Comparison of ENCODE assay signal across 18 cellular contexts in the genomic region with DNA sequence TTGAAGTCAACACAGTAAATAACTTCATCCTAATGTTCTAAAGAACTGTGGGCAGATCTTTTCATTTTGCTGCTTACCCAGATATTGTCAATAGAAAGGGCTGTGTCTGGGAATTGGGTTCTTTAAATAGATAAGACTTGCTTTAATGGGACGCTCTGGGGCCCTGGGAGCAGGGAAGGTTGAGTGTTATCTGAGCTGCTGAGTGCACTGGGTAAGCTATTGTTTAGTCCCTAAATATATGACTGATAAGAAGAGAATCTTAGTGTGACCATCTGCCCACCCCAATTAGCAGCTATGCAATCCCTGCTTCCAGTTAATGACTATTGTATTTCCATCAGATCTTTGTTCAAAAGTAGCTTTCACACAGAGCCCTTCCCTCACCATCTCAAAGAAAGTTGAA. TPM values are rescaled to one million over a fixed set of nuclear protein-coding genes. Genes with fewer than 3 reads are reported as not detected.
DNase-seq lines count a peak whose midpoint lies in the region; ATAC-seq and TF ChIP-seq lines count a peak whose summit lies in the region.
"Had no signal": no experiment of that assay in that cellular context is flagged by ENCODE, and none has a peak within 500 bp of the region (broad histone marks: within the 10 kb centered on the region; RNA-seq: fewer than 3 reads in every experiment).

No MANE protein-coding gene starts in this region.

- peak overlapping the region; percentile 47 for H3K4me2 ChIP-seq in hepatocyte
- peak overlapping the region; percentile 73 for H3K4me2 ChIP-seq in smooth muscle cell
- H3K4me2 ChIP-seq: SK-N-SH had no signal

- H3K9me2 ChIP-seq in hepatocyte (replicated peaks; ENCODE audit: insufficient read depth), result no peaks in the 10 kb centered on the region
- H3K9me2 ChIP-seq: SK-N-SH had no signal

- H3K27me3 ChIP-seq in right atrium auricular region (no peaks in the 10 kb centered on the region), hepatocyte (no peaks in the 10 kb centered on the region), smooth muscle cell (ENCODE audit: low read depth) (no peaks in the 10 kb centered on the region)
- H3K27me3 ChIP-seq: MG63 had no signal

- WGBS in hepatocyte (ENCODE audit: low lambda C conversion rate, missing lambda C conversion rate), result 33% methylated on average over 1 of the region's 1 CpG
- 35% methylated on average over 1 of the region's 1 CpG for WGBS in smooth muscle cell (ENCODE audit: low lambda C conversion rate)

- H3K36me3 ChIP-seq in right atrium auricular region (no peaks in the 10 kb centered on the region), hepatocyte (replicated peaks; ENCODE audit: insufficient read depth, low read depth) (no peaks in the 10 kb centered on the region), smooth muscle cell (ENCODE audit: low read depth) (no peaks in the 10 kb centered on the region)
- H3K36me3 ChIP-seq: MG63 had no signal

- no peak overlapping the region for H3K4me3 Mint-ChIP-seq in WTC11

- peak overlapping the region; percentile 64 for H3K27ac Mint-ChIP-seq in WTC11

- H3K4me1 Mint-ChIP-seq in WTC11, result peaks cover 66% of the 10 kb centered on the region

- TF ChIP-seq CTCF in right atrium auricular region (IDR thresholded peaks at IDR 0.05), result no peak
- no peak for TF ChIP-seq CTCF in WTC11 (IDR thresholded peaks at IDR 0.05)
- no peak for TF ChIP-seq CTCF in hepatocyte (IDR thresholded peaks at IDR 0.05; ENCODE audit: poor library complexity)
- TF ChIP-seq CTCF in smooth muscle cell (IDR thresholded peaks at IDR 0.05; ENCODE audit: borderline replicate concordance, insufficient read depth, poor library complexity, severe bottlenecking), result no peak
- no peak for TF ChIP-seq CTCF in GM13977 (IDR thresholded peaks at IDR 0.05; ENCODE audit: extremely low read depth, insufficient read depth, missing control alignments)

- peak overlapping the region in 1 of 2 donors; percentile 7 for H3K27ac ChIP-seq in right atrium auricular region
- H3K27ac ChIP-seq in hepatocyte, result no peak overlapping the region
- no peak overlapping the region for H3K27ac ChIP-seq in smooth muscle cell (ENCODE audit: low read depth)

- H3K79me2 ChIP-seq in hepatocyte (peaks cover 70% of the 10 kb centered on the region), smooth muscle cell (ENCODE audit: low read depth) (peaks cover 61% of the 10 kb centered on the region)

- H2AFZ ChIP-seq in hepatocyte (no peak overlapping the region), smooth muscle cell (ENCODE audit: low read depth) (no peak overlapping the region)

- CTCF ChIA-PET in WTC11 (lab: Charles Lee), result no interaction called here

- no peak overlapping the region for H3K9ac ChIP-seq in smooth muscle cell (ENCODE audit: low read depth)
- H3K9ac ChIP-seq: SK-N-SH had no signal

- intact Hi-C loops in Right ventricle myocardium superior (cut with DNase I), result loop anchor here (10.0 kb wide), 1 partner anchor 97 kb away; no protein-coding TSS in a partner anchor

- ATAC-seq in Right ventricle myocardium superior (ENCODE audit: poor library complexity), result peak; percentile 50
- ATAC-seq in WTC11, result no peak

- no peaks in the 10 kb centered on the region for H3K9me3 ChIP-seq in right atrium auricular region
- H3K9me3 ChIP-seq in hepatocyte (ENCODE audit: low read depth), result no peaks in the 10 kb centered on the region
- no peaks in the 10 kb centered on the region for H3K9me3 ChIP-seq in smooth muscle cell (replicated peaks; ENCODE audit: low read depth)
- H3K9me3 ChIP-seq: MG63, SK-N-SH had no signal

- POLR2A ChIA-PET in WTC11 (lab: Charles Lee), result no interaction called here

- in situ Hi-C loops in GM13977 (cut with MboI; ENCODE audit: low pct_unique_long_range_greater_than_20kb, low sequenced_read_pairs, unreplicated experiment), result no loop called here

- DNase-seq in Right ventricle myocardium superior, result no peak
- DNase-seq in right atrium auricular region (ENCODE audit: low spot score), result no peak
- no peak for DNase-seq in WTC11 (ENCODE audit: low spot score)
- DNase-seq in hepatocyte (ENCODE audit: low spot score), result no peak
- no peak for DNase-seq in smooth muscle cell (lab: John Stamatoyannopoulos, UW; ENCODE audit: unreplicated experiment)
- no peak for DNase-seq in NCI-H187 (lab: John Stamatoyannopoulos, UW)
- DNase-seq in GM13977 (ENCODE audit: low spot score), result no peak
- no peak for DNase-seq in stimulated activated CD4-positive, alpha-beta T cell treated with anti-CD3 and anti-CD28 coated beads, Interleukin-2, amount 100 ng/mL, for 24 hours
- DNase-seq: C1 segment of cervical spinal cord, DMS53, Karpas-422, MG63, NCI-H1092, NCI-H146, NCI-H2081 treated with DMSO at 0.1 percent for 48 hours, NCI-H446 treated with DMSO at 0.1 percent for 48 hours, NCI-H748 treated with DMSO at 0.1 percent for 48 hours, SK-N-SH had no signal

- H3K36me3 Mint-ChIP-seq in WTC11, result no peaks in the 10 kb centered on the region

- H3K4me3 ChIP-seq in right atrium auricular region (no peak overlapping the region), hepatocyte (no peak overlapping the region), smooth muscle cell (no peak overlapping the region)
- H3K4me3 ChIP-seq: MG63 had no signal

- peaks cover 2% of the 10 kb centered on the region; the same call in 1 of the 2 replicates for H3K9me3 Mint-ChIP-seq in WTC11

- H3F3A ChIP-seq in smooth muscle cell (ENCODE audit: low read depth), result peaks cover 7% of the 10 kb centered on the region

- peaks cover 0 to 17% of the 10 kb centered on the region in 2 donors for H3K4me1 ChIP-seq in right atrium auricular region
- no peaks in the 10 kb centered on the region for H3K4me1 ChIP-seq in hepatocyte (ENCODE audit: insufficient read depth)
- peaks cover 28% of the 10 kb centered on the region for H3K4me1 ChIP-seq in smooth muscle cell (ENCODE audit: low read depth)

- H4K20me1 ChIP-seq in hepatocyte (ENCODE audit: insufficient read depth, poor library complexity, severe bottlenecking), result no peaks in the 10 kb centered on the region
- peaks cover 8% of the 10 kb centered on the region for H4K20me1 ChIP-seq in smooth muscle cell (ENCODE audit: low read depth)

- no peaks in the 10 kb centered on the region for H3K27me3 Mint-ChIP-seq in WTC11 (ENCODE audit: low read depth)

TF ChIP-seq in WTC11, 78 proteins besides CTCF, POLR2A, EP300 and RAD21 (continues in another document):
- TF ChIP-seq, protein P1, sequence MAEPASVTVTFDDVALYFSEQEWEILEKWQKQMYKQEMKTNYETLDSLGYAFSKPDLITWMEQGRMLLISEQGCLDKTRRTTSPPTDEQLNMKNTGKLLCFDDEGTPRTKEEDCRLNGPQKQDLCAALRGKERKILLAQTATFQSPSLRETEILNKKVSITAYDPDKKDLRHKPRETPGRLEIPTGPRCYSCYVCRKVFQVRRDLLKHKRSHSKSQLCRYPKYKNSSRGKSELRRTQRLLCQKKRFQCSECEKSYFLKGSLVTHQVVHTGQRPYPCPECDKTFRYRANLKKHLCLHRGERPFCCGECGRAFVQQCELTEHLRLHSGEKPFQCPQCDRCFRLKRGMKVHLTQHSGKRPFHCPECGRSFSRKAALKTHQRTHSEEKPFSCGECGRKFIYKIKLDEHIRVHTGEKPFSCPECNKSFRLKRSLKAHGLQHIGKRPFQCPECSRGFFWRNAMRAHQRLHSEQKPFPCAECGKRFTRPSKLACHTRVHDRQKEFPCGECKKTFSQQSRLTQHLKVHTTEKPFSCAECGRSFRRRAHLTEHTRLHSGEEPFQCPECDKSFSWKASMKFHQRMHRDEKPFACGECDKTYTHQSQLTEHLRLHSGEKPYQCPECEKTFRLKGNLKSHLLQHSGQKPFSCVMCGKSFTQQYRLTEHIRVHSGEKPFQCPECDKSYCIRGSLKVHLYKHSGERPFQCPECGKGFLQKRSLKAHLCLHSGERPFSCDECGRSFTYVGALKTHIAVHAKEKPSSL (CRISPR knock-in tag; conservative IDR thresholded peaks at IDR 0.05), result no peak
- TF ChIP-seq, protein P2, sequence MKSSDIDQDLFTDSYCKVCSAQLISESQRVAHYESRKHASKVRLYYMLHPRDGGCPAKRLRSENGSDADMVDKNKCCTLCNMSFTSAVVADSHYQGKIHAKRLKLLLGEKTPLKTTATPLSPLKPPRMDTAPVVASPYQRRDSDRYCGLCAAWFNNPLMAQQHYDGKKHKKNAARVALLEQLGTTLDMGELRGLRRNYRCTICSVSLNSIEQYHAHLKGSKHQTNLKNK (CRISPR knock-in tag; IDR thresholded peaks at IDR 0.05), result no peak
- TF ChIP-seq, protein P3, sequence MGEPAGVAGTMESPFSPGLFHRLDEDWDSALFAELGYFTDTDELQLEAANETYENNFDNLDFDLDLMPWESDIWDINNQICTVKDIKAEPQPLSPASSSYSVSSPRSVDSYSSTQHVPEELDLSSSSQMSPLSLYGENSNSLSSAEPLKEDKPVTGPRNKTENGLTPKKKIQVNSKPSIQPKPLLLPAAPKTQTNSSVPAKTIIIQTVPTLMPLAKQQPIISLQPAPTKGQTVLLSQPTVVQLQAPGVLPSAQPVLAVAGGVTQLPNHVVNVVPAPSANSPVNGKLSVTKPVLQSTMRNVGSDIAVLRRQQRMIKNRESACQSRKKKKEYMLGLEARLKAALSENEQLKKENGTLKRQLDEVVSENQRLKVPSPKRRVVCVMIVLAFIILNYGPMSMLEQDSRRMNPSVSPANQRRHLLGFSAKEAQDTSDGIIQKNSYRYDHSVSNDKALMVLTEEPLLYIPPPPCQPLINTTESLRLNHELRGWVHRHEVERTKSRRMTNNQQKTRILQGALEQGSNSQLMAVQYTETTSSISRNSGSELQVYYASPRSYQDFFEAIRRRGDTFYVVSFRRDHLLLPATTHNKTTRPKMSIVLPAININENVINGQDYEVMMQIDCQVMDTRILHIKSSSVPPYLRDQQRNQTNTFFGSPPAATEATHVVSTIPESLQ (CRISPR knock-in tag; IDR thresholded peaks at IDR 0.05), result no peak

RNA-seq across cellular contexts. Expression of a gene that starts 44.4 kb away (rescaled TPM):
- total RNA-seq in Right ventricle myocardium superior (7.2 TPM), right atrium auricular region (10 to 100 TPM in 1 of 2 donors, 1 to 10 TPM in 1; 6.1 to 12.1 TPM), WTC11 (2021) (30.0 to 32.5 TPM (median 31.7 TPM) in 3 replicates), hepatocyte (26.5 and 36.0 TPM in 2 replicates), smooth muscle cell (49.3 and 53.4 TPM in 2 replicates)
- polyA plus RNA-seq in hepatocyte (8.7 and 11.5 TPM in 2 replicates), smooth muscle cell (12.2 and 12.7 TPM in 2 replicates)
